In genomic region chrX:16853537-16853936, GRCh38 we compare ENCODE assay signal across 19 cellular contexts. TPM values are rescaled to one million over a fixed set of nuclear protein-coding genes. Genes with fewer than 3 reads are reported as not detected.
DNase-seq lines count a peak whose midpoint lies in the region; ATAC-seq, FAIRE-seq and TF ChIP-seq lines count a peak whose summit lies in the region.
"Had no signal": no experiment of that assay in that cellular context is flagged by ENCODE, and none has a peak within 500 bp of the region (broad histone marks: within the 10 kb centered on the region; RNA-seq: fewer than 3 reads in every experiment).

No MANE protein-coding gene starts in this region.

- H3K36me3 Mint-ChIP-seq in activated T-cell treated with anti-CD3 and anti-CD28 coated beads, Interleukin-2, amount 50 U/mL, for 24 hours (ENCODE audit: low read depth), result peaks cover 97% of the 10 kb centered on the region
- peaks cover 45% of the 10 kb centered on the region for H3K36me3 Mint-ChIP-seq in activated CD4-positive, alpha-beta memory T cell treated with anti-CD3 and anti-CD28 coated beads for 36 hours
- peaks cover under 1 to 75% (median 9%) of the 10 kb centered on the region in 5 donors for H3K36me3 Mint-ChIP-seq in naive thymus-derived CD4-positive, alpha-beta T cell

- TF ChIP-seq CTCF in esophagus muscularis mucosa (IDR thresholded peaks at IDR 0.05), result no peak

- TF ChIP-seq EP300 in esophagus muscularis mucosa (IDR thresholded peaks at IDR 0.05), result no peak

- H3K27me3 ChIP-seq in naive thymus-derived CD4-positive, alpha-beta T cell (ENCODE audit: control insufficient read depth in 2 of 2, insufficient read depth in 2 of 2, low read length in 2 of 2), result no peaks in the 10 kb centered on the region
- peaks cover 0 to 4% (median 0%) of the 10 kb centered on the region in 4 donors for H3K27me3 ChIP-seq in esophagus muscularis mucosa
- H3K27me3 ChIP-seq: BLaER1, Peyer's patch, SJSA1 had no signal

- intact Hi-C loops in activated CD4-positive, alpha-beta memory T cell treated with anti-CD3 and anti-CD28 coated beads for 36 hours (cut with micrococcal nuclease), result loop anchor here (2.0 kb wide), 1 partner anchor 15 kb away; no protein-coding TSS in a partner anchor
- intact Hi-C loops in naive thymus-derived CD4-positive, alpha-beta T cell (cut with micrococcal nuclease), result no loop called here
- intact Hi-C loops in esophagus muscularis mucosa (cut with DNase I), result no loop called here

- DNase-seq in activated T-cell treated with anti-CD3 and anti-CD28 coated beads, Interleukin-2, amount 50 U/mL, for 24 hours, result no peak
- DNase-seq in activated T-cell treated with anti-CD3 and anti-CD28 coated beads for 4 hours (no peak), GM18507 (ENCODE audit: extremely low spot score, insufficient read length, low read depth) (no peak), NCI-H510A (lab: John Stamatoyannopoulos, UW) (no peak), GM19238 (ENCODE audit: insufficient read length, low spot score) (no peak), esophagus muscularis mucosa (ENCODE audit: extremely low spot score) (no peak)
- no peak for DNase-seq in activated CD4-positive, alpha-beta memory T cell treated with anti-CD3 and anti-CD28 coated beads for 36 hours
- DNase-seq in naive thymus-derived CD4-positive, alpha-beta T cell, result no peak
- DNase-seq: Calu3; CD8-positive, alpha-beta T cell; DMS79; HFFc6; NCI-H1105; NCI-H2081; NCI-H446 treated with DMSO at 0.1 percent for 48 hours; Peyer's patch had no signal

- no peaks in the 10 kb centered on the region for H3K9me3 Mint-ChIP-seq in activated T-cell treated with anti-CD3 and anti-CD28 coated beads, Interleukin-2, amount 50 U/mL, for 24 hours
- H3K9me3 Mint-ChIP-seq in activated CD4-positive, alpha-beta memory T cell treated with anti-CD3 and anti-CD28 coated beads for 36 hours, result no peaks in the 10 kb centered on the region
- peaks cover 0 to under 1% (median 0%) of the 10 kb centered on the region in 11 donors for H3K9me3 Mint-ChIP-seq in naive thymus-derived CD4-positive, alpha-beta T cell
- H3K9me3 Mint-ChIP-seq: CD8-positive, alpha-beta T cell had no signal

- CTCF ChIA-PET in activated CD4-positive, alpha-beta memory T cell treated with anti-CD3 and anti-CD28 coated beads for 36 hours (lab: Charles Lee), result no interaction called here
- CTCF ChIA-PET in naive thymus-derived CD4-positive, alpha-beta T cell (lab: Charles Lee), result no interaction called here

- H3K4me1 ChIP-seq in naive thymus-derived CD4-positive, alpha-beta T cell (ENCODE audit: control insufficient read depth in 2 of 2, insufficient read depth in 2 of 2, low read length in 2 of 2), result no peaks in the 10 kb centered on the region
- peaks cover 0 to 5% (median 2%) of the 10 kb centered on the region in 4 donors for H3K4me1 ChIP-seq in esophagus muscularis mucosa
- H3K4me1 ChIP-seq: BLaER1, Peyer's patch had no signal

- H3K4me3 ChIP-seq in naive thymus-derived CD4-positive, alpha-beta T cell (ENCODE audit: low read length), result no peak overlapping the region
- no peak overlapping the region for H3K4me3 ChIP-seq in esophagus muscularis mucosa
- H3K4me3 ChIP-seq: BLaER1, Peyer's patch, SJSA1 had no signal

- POLR2A ChIA-PET in activated CD4-positive, alpha-beta memory T cell treated with anti-CD3 and anti-CD28 coated beads for 36 hours (lab: Charles Lee), result no interaction called here
- POLR2A ChIA-PET in naive thymus-derived CD4-positive, alpha-beta T cell (lab: Charles Lee), result no interaction called here

- WGBS in esophagus muscularis mucosa, result 82% methylated on average over 3 of the region's 3 CpGs

- H3K27ac ChIP-seq in naive thymus-derived CD4-positive, alpha-beta T cell (ENCODE audit: low read depth, low read length), result no peak overlapping the region
- H3K27ac ChIP-seq in esophagus muscularis mucosa (replicated peaks in 1 of 4), result no peak overlapping the region
- H3K27ac ChIP-seq: BLaER1, Peyer's patch, SJSA1 had no signal

- peak overlapping the region; percentile 32 for H3K27ac Mint-ChIP-seq in activated T-cell treated with anti-CD3 and anti-CD28 coated beads, Interleukin-2, amount 50 U/mL, for 24 hours
- peak overlapping the region; percentile 56 for H3K27ac Mint-ChIP-seq in activated CD4-positive, alpha-beta memory T cell treated with anti-CD3 and anti-CD28 coated beads for 36 hours
- peak overlapping the region in 1 of 9 donors; percentile 25 for H3K27ac Mint-ChIP-seq in naive thymus-derived CD4-positive, alpha-beta T cell
- H3K27ac Mint-ChIP-seq: CD8-positive, alpha-beta T cell; HFFc6 had no signal

- H3K9me3 ChIP-seq in naive thymus-derived CD4-positive, alpha-beta T cell (ENCODE audit: control insufficient read depth in 2 of 3, low read length in 3 of 3), result no peaks in the 10 kb centered on the region
- no peaks in the 10 kb centered on the region for H3K9me3 ChIP-seq in esophagus muscularis mucosa
- H3K9me3 ChIP-seq: BLaER1, Peyer's patch, SJSA1 had no signal

- H3K27me3 Mint-ChIP-seq in activated T-cell treated with anti-CD3 and anti-CD28 coated beads, Interleukin-2, amount 50 U/mL, for 24 hours, result peaks cover 19% of the 10 kb centered on the region
- H3K27me3 Mint-ChIP-seq in activated CD4-positive, alpha-beta memory T cell treated with anti-CD3 and anti-CD28 coated beads for 36 hours, result no peaks in the 10 kb centered on the region
- H3K27me3 Mint-ChIP-seq in naive thymus-derived CD4-positive, alpha-beta T cell, result no peaks in the 10 kb centered on the region

- FAIRE-seq in GM18507 (lab: Jason Lieb, UNC), result peak; percentile 15
- FAIRE-seq: H54 had no signal

- H3K36me3 ChIP-seq in naive thymus-derived CD4-positive, alpha-beta T cell (ENCODE audit: control insufficient read depth in 2 of 3, insufficient read depth in 3 of 3, low read length in 3 of 3), result peaks cover 3 to 55% (median 4%) of the 10 kb centered on the region in 3 experiments
- peaks cover 6 to 61% (median 34%) of the 10 kb centered on the region in 4 donors for H3K36me3 ChIP-seq in esophagus muscularis mucosa

- no peak overlapping the region for H3K4me3 Mint-ChIP-seq in activated T-cell treated with anti-CD3 and anti-CD28 coated beads, Interleukin-2, amount 50 U/mL, for 24 hours
- H3K4me3 Mint-ChIP-seq in activated CD4-positive, alpha-beta memory T cell treated with anti-CD3 and anti-CD28 coated beads for 36 hours, result no peak overlapping the region
- no peak overlapping the region for H3K4me3 Mint-ChIP-seq in naive thymus-derived CD4-positive, alpha-beta T cell
- H3K4me3 Mint-ChIP-seq: CD8-positive, alpha-beta T cell; HFFc6 had no signal

- peak; percentile 68 for ATAC-seq in naive thymus-derived CD4-positive, alpha-beta T cell
- ATAC-seq: CD8-positive, alpha-beta T cell had no signal

- TF ChIP-seq POLR2A in esophagus muscularis mucosa (IDR thresholded peaks at IDR 0.05; ENCODE audit: low read depth), result no peak

- peaks cover 56% of the 10 kb centered on the region for H3K4me1 Mint-ChIP-seq in activated T-cell treated with anti-CD3 and anti-CD28 coated beads, Interleukin-2, amount 50 U/mL, for 24 hours (ENCODE audit: low read depth)
- peaks cover 55% of the 10 kb centered on the region for H3K4me1 Mint-ChIP-seq in activated CD4-positive, alpha-beta memory T cell treated with anti-CD3 and anti-CD28 coated beads for 36 hours (ENCODE audit: low read depth)
- H3K4me1 Mint-ChIP-seq in naive thymus-derived CD4-positive, alpha-beta T cell, result peaks cover 0 to 15% (median 0%) of the 10 kb centered on the region in 7 donors

RNA-seq across cellular contexts. Expression of gene RBBP7, which starts 16.6 kb away (rescaled TPM):
- 100 to 1,000 TPM; 213 to 216 TPM for total RNA-seq in activated CD4-positive, alpha-beta memory T cell treated with anti-CD3 and anti-CD28 coated beads for 36 hours
- 100 to 1,000 TPM in 1 of 5 experiments, 10 to 100 TPM in 4; 82.9 to 112 (median 94.6) TPM for total RNA-seq in naive thymus-derived CD4-positive, alpha-beta T cell
- 100 to 1,000 TPM; 115 to 145 TPM for polyA plus RNA-seq in naive thymus-derived CD4-positive, alpha-beta T cell
- total RNA-seq in esophagus muscularis mucosa, result 100 to 1,000 TPM; 105 to 150 (median 125) TPM
